27 cellular contexts compared by ENCODE assay signal in the genomic region with DNA sequence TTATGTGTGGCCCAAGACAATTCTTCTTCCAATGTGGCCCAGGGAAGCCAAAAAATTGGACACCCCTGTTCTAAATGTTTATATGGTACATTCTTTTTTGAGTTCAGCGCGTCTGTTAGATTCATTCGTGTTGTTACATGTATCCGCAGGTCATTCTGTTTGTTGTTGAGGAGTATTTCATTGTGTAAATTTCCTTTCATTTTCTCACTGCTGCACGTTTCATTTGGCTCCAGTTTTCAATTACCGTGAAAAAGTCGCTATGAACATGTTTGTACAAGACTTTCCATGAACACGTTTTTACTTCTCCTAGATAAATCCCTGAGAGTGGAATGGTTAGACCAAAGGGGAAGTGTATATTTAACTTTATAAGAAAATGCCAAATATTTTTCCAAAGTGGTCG. TPM values are rescaled to one million over a fixed set of nuclear protein-coding genes. Genes with fewer than 3 reads are reported as not detected.
"Had no signal": no experiment of that assay in that cellular context is flagged by ENCODE, and none has a peak within 500 bp of the region (broad histone marks: within the 10 kb centered on the region; RNA-seq: fewer than 3 reads in every experiment).

No MANE protein-coding gene starts in this region.

- H3K27me3 Mint-ChIP-seq: naive B cell; stimulated activated memory B cell treated with anti-CD40 and anti-IgM and Interleukin-4, amounts not matched to agents 10 μg/mL and 1 μg/mL and 100 μg/mL, for 72 hours; stimulated activated naive CD8-positive, alpha-beta T cell treated with anti-CD3 and anti-CD28 coated beads, Interleukin-15, amount 100 ng/mL, for 72 hours had no signal

- H3K36me3 Mint-ChIP-seq: immature natural killer cell; naive B cell; stimulated activated memory B cell treated with anti-CD40 and anti-IgM and Interleukin-4, amounts not matched to agents 10 μg/mL and 1 μg/mL and 100 μg/mL, for 72 hours had no signal

- H3K4me3 ChIP-seq: coronary artery, esophagus muscularis mucosa, left ventricle myocardium inferior, lower lobe of right lung, spleen, thoracic aorta, transverse colon had no signal

- H3K9me3 Mint-ChIP-seq: immature natural killer cell; naive B cell; nephron progenitor cell; stimulated activated memory B cell treated with anti-CD40 and anti-IgM and Interleukin-4, amounts not matched to agents 10 μg/mL and 1 μg/mL and 100 μg/mL, for 72 hours; stimulated activated naive CD8-positive, alpha-beta T cell treated with anti-CD3 and anti-CD28 coated beads, Interleukin-15, amount 100 ng/mL, for 72 hours had no signal

- H3K4me1 Mint-ChIP-seq: endodermal cell; immature natural killer cell; naive B cell; nephron progenitor cell; stimulated activated memory B cell treated with anti-CD40 and anti-IgM and Interleukin-4, amounts not matched to agents 10 μg/mL and 1 μg/mL and 100 μg/mL, for 72 hours; stimulated activated naive CD8-positive, alpha-beta T cell treated with anti-CD3 and anti-CD28 coated beads, Interleukin-15, amount 100 ng/mL, for 72 hours had no signal

- ATAC-seq: left cardiac atrium; lower lobe of right lung; sciatic nerve; stimulated activated memory B cell treated with anti-CD40 and anti-IgM and Interleukin-4, amounts not matched to agents 10 μg/mL and 1 μg/mL and 100 μg/mL, for 72 hours; stimulated activated naive CD8-positive, alpha-beta T cell treated with anti-CD3 and anti-CD28 coated beads, Interleukin-15, amount 100 ng/mL, for 72 hours had no signal

- H3K4me3 Mint-ChIP-seq: endodermal cell; immature natural killer cell; naive B cell; nephron progenitor cell; stimulated activated memory B cell treated with anti-CD40 and anti-IgM and Interleukin-4, amounts not matched to agents 10 μg/mL and 1 μg/mL and 100 μg/mL, for 72 hours; stimulated activated naive CD8-positive, alpha-beta T cell treated with anti-CD3 and anti-CD28 coated beads, Interleukin-15, amount 100 ng/mL, for 72 hours had no signal

- H3K27me3 ChIP-seq: esophagus muscularis mucosa, spleen, transverse colon had no signal

- H3K27ac Mint-ChIP-seq: endodermal cell; immature natural killer cell; naive B cell; nephron progenitor cell; stimulated activated memory B cell treated with anti-CD40 and anti-IgM and Interleukin-4, amounts not matched to agents 10 μg/mL and 1 μg/mL and 100 μg/mL, for 72 hours; stimulated activated naive CD8-positive, alpha-beta T cell treated with anti-CD3 and anti-CD28 coated beads, Interleukin-15, amount 100 ng/mL, for 72 hours had no signal

- DNase-seq: effector CD4-positive, alpha-beta T cell; endodermal cell; foreskin fibroblast; immature natural killer cell; kidney; left cardiac atrium; left ventricle myocardium inferior; lower lobe of right lung; mesenchymal stem cell; midbrain; naive B cell; nephron progenitor cell; spleen; stimulated activated CD4-positive, alpha-beta T cell treated with anti-CD3 and anti-CD28 coated beads, Interleukin-15, amount 100 ng/mL, for 24 hours; stimulated activated CD4-positive, alpha-beta T cell treated with anti-CD3 and anti-CD28 coated beads, Interleukin-1b, Interleukin-23, amount 100 ng/mL, for 48 hours; stimulated activated CD4-positive, alpha-beta T cell treated with anti-CD3 and anti-CD28 coated beads, Interleukin-4, amount 100 ng/mL, for 24 hours; stimulated activated naive CD8-positive, alpha-beta T cell treated with anti-CD3 and anti-CD28 coated beads, Interleukin-15, amount 100 ng/mL, for 72 hours; transverse colon had no signal

- H3K4me1 ChIP-seq: esophagus muscularis mucosa, left ventricle myocardium inferior, lower lobe of right lung, spleen, transverse colon had no signal

- H3K36me3 ChIP-seq: esophagus muscularis mucosa, left ventricle myocardium inferior, lower lobe of right lung, spleen, thoracic aorta, transverse colon had no signal

- H3K9me3 ChIP-seq: esophagus muscularis mucosa, left ventricle myocardium inferior, lower lobe of right lung, spleen, thoracic aorta, transverse colon had no signal

- H3K27ac ChIP-seq: coronary artery, esophagus muscularis mucosa, left ventricle myocardium inferior, lower lobe of right lung, spleen, thoracic aorta, transverse colon had no signal

RNA-seq across cellular contexts. Expression of gene ATP13A4, which starts 30.8 kb away (rescaled TPM):
- total RNA-seq: chondrocyte, dermis microvascular lymphatic vessel endothelial cell, endothelial cell of umbilical vein, osteoblast had no signal
- polyA plus RNA-seq: endothelial cell of umbilical vein had no signal
